Comparison of ENCODE assay signal across 35 cellular contexts in genomic region chr10:23891301-23891700, GRCh38.
"Had no signal": no experiment of that assay in that cellular context is flagged by ENCODE, and none has a peak within 500 bp of the region (broad histone marks: within the 10 kb centered on the region; RNA-seq: fewer than 3 reads in every experiment).

No MANE protein-coding gene starts in this region.

- H3K4me3 ChIP-seq: MG63 had no signal

- DNase-seq: Karpas-422, Kasumi-1, MG63, MM.1S, MV-4-11, NCI-H1048, NCI-H1092, NCI-H1092 treated with DMSO at 0.1 percent for 48 hours, NCI-H1105, NCI-H1105 treated with DMSO at 0.1 percent for 48 hours, NCI-H1417, NCI-H1417 treated with DMSO at 0.1 percent for 48 hours, NCI-H1436, NCI-H1436 treated with DMSO at 0.1 percent for 48 hours, NCI-H146, NCI-H1694, NCI-H1694 treated with DMSO at 0.1 percent for 48 hours, NCI-H187, NCI-H187 treated with DMSO at 0.1 percent for 48 hours, NCI-H1930, NCI-H2029, NCI-H2029 treated with DMSO at 0.1 percent for 48 hours, NCI-H2081, NCI-H2081 treated with DMSO at 0.1 percent for 48 hours, NCI-H2107, NCI-H2171, NCI-H2171 treated with DMSO at 0.1 percent for 48 hours, NCI-H2227 treated with DMSO at 0.1 percent for 48 hours, NCI-H226, NCI-H345, NCI-H446, NCI-H446 treated with DMSO at 0.1 percent for 48 hours, NCI-H510A, NCI-H510A treated with DMSO at 0.1 percent for 48 hours, NCI-H524 had no signal

- H3K27me3 ChIP-seq: MG63 had no signal

- H3K36me3 ChIP-seq: MG63 had no signal

- H3K9me3 ChIP-seq: MG63 had no signal
